ENCODE assay signal across 8 cellular contexts in the genomic region with DNA sequence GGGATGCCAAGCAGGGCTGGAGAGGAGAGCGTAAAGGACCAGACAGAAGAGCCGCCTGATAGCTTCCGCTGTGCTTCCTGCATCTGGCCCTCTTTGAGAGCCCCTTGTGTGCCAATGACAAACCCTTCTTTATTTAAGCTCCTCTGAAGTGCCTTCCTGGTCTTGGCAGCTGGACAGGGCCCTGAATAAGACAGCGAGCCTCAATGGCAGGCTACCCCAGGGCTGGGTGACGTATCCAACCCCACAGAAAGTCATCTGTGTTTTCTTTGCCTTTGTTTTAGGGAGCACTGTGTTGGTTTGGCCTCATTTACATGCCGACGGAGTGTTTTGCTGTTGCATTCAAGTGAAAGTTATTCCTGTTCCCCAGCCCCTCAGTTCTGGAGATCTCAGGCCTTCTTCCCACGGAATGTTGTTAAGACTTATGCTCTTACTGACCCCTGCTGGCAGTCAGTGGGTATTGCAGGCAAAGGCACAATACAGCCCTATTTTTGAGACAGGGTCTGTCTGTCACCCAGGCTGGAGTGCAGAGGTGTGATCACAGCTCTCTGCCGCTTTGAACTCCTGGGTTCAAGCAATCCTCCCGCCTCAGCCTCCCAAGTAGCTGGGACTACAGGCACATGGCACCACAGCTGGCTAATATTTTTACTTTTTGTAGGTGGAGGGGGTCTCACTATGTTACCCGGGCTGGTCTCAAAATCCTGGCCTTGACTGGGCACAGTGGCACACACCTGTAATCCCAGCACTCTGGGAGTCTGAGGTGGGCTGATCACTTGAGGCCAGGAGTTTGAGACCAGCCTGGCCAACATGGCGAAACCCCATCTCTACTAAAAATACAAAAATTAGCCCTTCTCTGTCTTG. TPM values are rescaled to one million over a fixed set of nuclear protein-coding genes. Genes with fewer than 3 reads are reported as not detected.
DNase-seq lines count a peak whose midpoint lies in the region; ATAC-seq and TF ChIP-seq lines count a peak whose summit lies in the region.

No MANE protein-coding gene starts in this region.

- no peak for TF ChIP-seq EP300 in suprapubic skin (IDR thresholded peaks at IDR 0.05)

- peaks cover 0 to 29% (median 12%) of the 10 kb centered on the region in 11 donors for H3K9me3 ChIP-seq in heart right ventricle
- H3K9me3 ChIP-seq in right cardiac atrium (ENCODE audit: control insufficient read depth, low read length) = peaks cover 5% of the 10 kb centered on the region
- H3K9me3 ChIP-seq in suprapubic skin = peaks cover 2% of the 10 kb centered on the region

- no peak overlapping the region for H3K4me3 ChIP-seq in heart right ventricle
- H3K4me3 ChIP-seq in right cardiac atrium (ENCODE audit: low read length) = no peak overlapping the region
- no peak overlapping the region for H3K4me3 ChIP-seq in suprapubic skin

- H3K4me1 ChIP-seq in heart right ventricle (no peaks in the 10 kb centered on the region), right cardiac atrium (ENCODE audit: control insufficient read depth, insufficient read depth, low read length) (no peaks in the 10 kb centered on the region), suprapubic skin (no peaks in the 10 kb centered on the region)

- H3K27me3 ChIP-seq in heart right ventricle = no peaks in the 10 kb centered on the region
- no peaks in the 10 kb centered on the region for H3K27me3 ChIP-seq in right cardiac atrium (ENCODE audit: control insufficient read depth, insufficient read depth)
- H3K27me3 ChIP-seq in suprapubic skin = peaks cover 3% of the 10 kb centered on the region

- intact Hi-C loops in heart right ventricle (cut with DNase I) (no loop called here), right cardiac atrium (cut with DNase I) (no loop called here), left colon (cut with DNase I, micrococcal nuclease) (no loop called here)

- ATAC-seq in heart right ventricle (no peak), right cardiac atrium (no peak), GM21825 (IDR thresholded peaks at IDR 0.05; ENCODE audit: unreplicated experiment) (no peak), left colon (no peak)

- DNase-seq in heart right ventricle = no peak
- no peak for DNase-seq in right cardiac atrium
- peak; percentile 2 for DNase-seq in NCI-H1694 treated with DMSO at 0.1 percent for 48 hours (lab: John Stamatoyannopoulos, UW)
- DNase-seq in erythroblast (lab: John Stamatoyannopoulos, UW) = peak; percentile 70 to 80
- DNase-seq in suprapubic skin (ENCODE audit: low spot score in 2 of 2) = no peak
- DNase-seq in NCI-H2081 treated with DMSO at 0.1 percent for 48 hours (lab: John Stamatoyannopoulos, UW) = no peak
- DNase-seq in left colon = no peak

- no peak overlapping the region for H3K27ac ChIP-seq in heart right ventricle
- H3K27ac ChIP-seq in right cardiac atrium (ENCODE audit: low read length) = no peak overlapping the region
- H3K27ac ChIP-seq in suprapubic skin = no peak overlapping the region

- TF ChIP-seq CTCF in heart right ventricle (IDR thresholded peaks at IDR 0.05) (peak in 8 of 9 donors; percentile 13 to 45 (median 30)), suprapubic skin (IDR thresholded peaks at IDR 0.05) (peak; percentile 5 to 13)

- TF ChIP-seq POLR2A in erythroblast (IDR thresholded peaks at IDR 0.05; ENCODE audit: low read length) (no peak), suprapubic skin (IDR thresholded peaks at IDR 0.05) (no peak)

- 71 to 75% methylated on average over 12 of the region's 12 CpGs for WGBS in heart right ventricle, 2 donors
- 77% methylated on average over 12 of the region's 12 CpGs for WGBS in right cardiac atrium
- 79% methylated on average over 10 of the region's 12 CpGs for WGBS in suprapubic skin

- H3K36me3 ChIP-seq in heart right ventricle = no peaks in the 10 kb centered on the region
- H3K36me3 ChIP-seq in suprapubic skin = no peaks in the 10 kb centered on the region

RNA-seq across cellular contexts. Expression of gene CCL25, which starts 16.8 kb away (rescaled TPM):
- total RNA-seq in heart right ventricle (not detected), right cardiac atrium (not detected), suprapubic skin (not detected), left colon (not detected)
- polyA plus RNA-seq in heart right ventricle (not detected), right cardiac atrium (not detected)

Comparison
In these comparisons a context has a peak if more than half of its experiments do, and no peak if none do; other contexts are left out.
1. DNase-seq: peak in NCI-H1694 treated with DMSO at 0.1 percent for 48 hours (single experiment) and erythroblast (2 of 2); none in heart right ventricle (0 of 2), right cardiac atrium (0 of 3), suprapubic skin (0 of 2), NCI-H2081 treated with DMSO at 0.1 percent for 48 hours (single experiment) and left colon (0 of 2).